In the genomic region with DNA sequence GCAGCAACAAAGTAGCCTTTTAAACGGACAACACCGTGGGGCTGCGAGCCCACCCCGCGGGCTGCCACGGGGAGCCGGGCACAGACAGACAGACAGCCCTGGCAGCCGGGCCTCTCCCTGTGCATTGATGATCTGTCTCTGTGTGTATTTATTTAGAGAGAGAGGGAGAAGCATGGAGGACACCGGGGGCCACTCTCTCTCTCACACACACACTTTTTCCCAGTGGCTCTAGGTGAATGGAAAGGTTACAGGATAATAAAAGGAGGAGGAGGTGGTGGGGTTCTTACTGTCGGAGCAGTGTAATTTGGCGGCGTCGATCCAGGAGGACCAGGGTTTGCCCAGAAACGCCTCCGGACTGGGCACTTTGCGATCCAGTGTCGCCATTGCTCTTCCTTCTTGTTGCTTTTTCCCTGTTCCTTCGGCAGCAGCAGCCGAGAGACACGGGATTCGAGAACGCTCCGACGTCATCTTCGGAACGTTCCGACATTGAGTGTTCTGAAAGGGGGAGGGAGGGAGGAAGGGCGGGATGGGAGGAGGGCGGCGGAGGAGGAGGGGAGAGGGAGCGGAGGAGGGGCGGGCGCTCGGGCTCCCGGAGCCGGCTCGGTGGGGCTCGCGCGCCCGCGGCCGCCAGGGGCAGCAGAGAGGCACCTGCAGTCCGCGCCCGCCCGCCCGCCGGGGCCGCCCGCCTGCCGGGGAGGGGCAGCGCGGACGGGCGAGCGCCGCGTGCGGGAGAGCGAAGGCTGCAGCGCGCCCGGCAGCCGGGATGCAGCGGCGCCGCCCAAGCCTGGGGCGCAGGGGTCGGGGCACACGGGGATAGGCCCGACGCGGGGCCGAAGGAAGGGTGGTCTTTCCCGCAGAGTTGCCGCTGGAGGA, we compare ENCODE assay signal across 8 cellular contexts. TPM values are rescaled to one million over a fixed set of nuclear protein-coding genes. Genes with fewer than 3 reads are reported as not detected.
DNase-seq lines count a peak whose midpoint lies in the region; ATAC-seq and TF ChIP-seq lines count a peak whose summit lies in the region.

A gene with protein sequence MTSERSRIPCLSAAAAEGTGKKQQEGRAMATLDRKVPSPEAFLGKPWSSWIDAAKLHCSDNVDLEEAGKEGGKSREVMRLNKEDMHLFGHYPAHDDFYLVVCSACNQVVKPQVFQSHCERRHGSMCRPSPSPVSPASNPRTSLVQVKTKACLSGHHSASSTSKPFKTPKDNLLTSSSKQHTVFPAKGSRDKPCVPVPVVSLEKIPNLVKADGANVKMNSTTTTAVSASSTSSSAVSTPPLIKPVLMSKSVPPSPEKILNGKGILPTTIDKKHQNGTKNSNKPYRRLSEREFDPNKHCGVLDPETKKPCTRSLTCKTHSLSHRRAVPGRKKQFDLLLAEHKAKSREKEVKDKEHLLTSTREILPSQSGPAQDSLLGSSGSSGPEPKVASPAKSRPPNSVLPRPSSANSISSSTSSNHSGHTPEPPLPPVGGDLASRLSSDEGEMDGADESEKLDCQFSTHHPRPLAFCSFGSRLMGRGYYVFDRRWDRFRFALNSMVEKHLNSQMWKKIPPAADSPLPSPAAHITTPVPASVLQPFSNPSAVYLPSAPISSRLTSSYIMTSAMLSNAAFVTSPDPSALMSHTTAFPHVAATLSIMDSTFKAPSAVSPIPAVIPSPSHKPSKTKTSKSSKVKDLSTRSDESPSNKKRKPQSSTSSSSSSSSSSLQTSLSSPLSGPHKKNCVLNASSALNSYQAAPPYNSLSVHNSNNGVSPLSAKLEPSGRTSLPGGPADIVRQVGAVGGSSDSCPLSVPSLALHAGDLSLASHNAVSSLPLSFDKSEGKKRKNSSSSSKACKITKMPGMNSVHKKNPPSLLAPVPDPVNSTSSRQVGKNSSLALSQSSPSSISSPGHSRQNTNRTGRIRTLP (minus strand): TSS at position 509 of the 873 bp plus-strand sequence. CDS start 41 bp downstream, at position 468.

- peaks cover 0 to 8% of the 10 kb centered on the region in 2 donors for H3K36me3 Mint-ChIP-seq in activated naive CD4-positive, alpha-beta T cell treated with anti-CD3 and anti-CD28 coated beads, Interleukin-2, amount 50 U/mL, for 72 hours
- H3K36me3 Mint-ChIP-seq in glutamatergic neuron (ENCODE audit: unreplicated experiment), result no peaks in the 10 kb centered on the region

- CTCF ChIA-PET in HEK293T (lab: Yijun Ruan, JAX), result interaction anchor here (0.6 to 0.7 kb wide), 2 partner anchors 10 to 11 kb away, joined by 4 read pairs; no protein-coding TSS in a partner anchor

- H2AFZ ChIP-seq in DND-41 (ENCODE audit: low read depth, low read length), result peak within 1 kb of the TSS; percentile 94

- peak; percentile 69 for TF ChIP-seq CTCF in DND-41 (IDR thresholded peaks at IDR 0.05; ENCODE audit: borderline replicate concordance, extremely low read depth, low read length, poor library complexity, severe bottlenecking)
- TF ChIP-seq CTCF in glutamatergic neuron (IDR thresholded peaks at IDR 0.05; ENCODE audit: partially characterized antibody, unreplicated experiment), result peak; percentile 26
- peak in 2 of 3 donors; percentile 2 to 26 for TF ChIP-seq CTCF in omental fat pad (IDR thresholded peaks at IDR 0.05)
- peak; percentile 75 to 85 for TF ChIP-seq CTCF in suprapubic skin (IDR thresholded peaks at IDR 0.05)

- H3K4me1 Mint-ChIP-seq in glutamatergic neuron (ENCODE audit: low read depth, unreplicated experiment), result peaks cover 32% of the 10 kb centered on the region

- H3K4me1 ChIP-seq in DND-41 (ENCODE audit: insufficient read depth, low read length), result peaks cover 19% of the 10 kb centered on the region
- peaks cover 32% of the 10 kb centered on the region for H3K4me1 ChIP-seq in suprapubic skin

- H3K27me3 ChIP-seq in DND-41 (ENCODE audit: insufficient read depth, low read length, poor library complexity) (peaks cover 34% of the 10 kb centered on the region), suprapubic skin (no peaks in the 10 kb centered on the region)

- H4K20me1 ChIP-seq in DND-41 (ENCODE audit: insufficient read depth, low read length), result no peaks in the 10 kb centered on the region

- ATAC-seq in DND-41 (ENCODE audit: insufficient read depth, low read depth) (peak; percentile 91), omental fat pad (ENCODE audit: low FRiP score) (peak; percentile 99)
- ATAC-seq in activated naive CD4-positive, alpha-beta T cell treated with anti-CD3 and anti-CD28 coated beads, Interleukin-2, amount 50 U/mL, for 72 hours, result peak; percentile 80 to 84

- under 1% methylated on average over 17 of the region's 77 CpGs for WGBS in suprapubic skin

- TF ChIP-seq EP300 in suprapubic skin (IDR thresholded peaks at IDR 0.05), result no peak

- POLR2A ChIA-PET in HEK293T (lab: Yijun Ruan, JAX), result no interaction called here

- H3K4me3 ChIP-seq in DND-41 (ENCODE audit: low read depth in 1 of 2, low read length in 2 of 2) (peak within 1 kb of the TSS; percentile 63 to 96), suprapubic skin (peak within 1 kb of the TSS; percentile 58)

- no peaks in the 10 kb centered on the region for H3K36me3 ChIP-seq in DND-41 (ENCODE audit: insufficient read depth, low read length)
- H3K36me3 ChIP-seq in suprapubic skin, result no peaks in the 10 kb centered on the region

- TF ChIP-seq POLR2A in suprapubic skin (IDR thresholded peaks at IDR 0.05), result peak in 1 of 2 donors; percentile 40

- peak within 1 kb of the TSS; percentile 95 for H3K4me3 Mint-ChIP-seq in glutamatergic neuron (ENCODE audit: unreplicated experiment)

- H3K9me3 ChIP-seq in DND-41 (ENCODE audit: insufficient read depth, low read length, severe bottlenecking), result no peaks in the 10 kb centered on the region
- H3K9me3 ChIP-seq in suprapubic skin, result no peaks in the 10 kb centered on the region

- H3K79me2 ChIP-seq in DND-41 (ENCODE audit: insufficient read depth, low read length), result no peaks in the 10 kb centered on the region

- H3K4me2 ChIP-seq in DND-41 (ENCODE audit: insufficient read depth, low read length), result peak within 1 kb of the TSS; percentile 89

- H3K9ac ChIP-seq in DND-41 (ENCODE audit: low read depth, low read length), result peak within 1 kb of the TSS; percentile 74

- H3K9me3 Mint-ChIP-seq in activated naive CD4-positive, alpha-beta T cell treated with anti-CD3 and anti-CD28 coated beads, Interleukin-2, amount 50 U/mL, for 72 hours, result no peaks in the 10 kb centered on the region
- H3K9me3 Mint-ChIP-seq in glutamatergic neuron (ENCODE audit: unreplicated experiment), result peaks cover 6% of the 10 kb centered on the region

- H3K27ac ChIP-seq in DND-41 (ENCODE audit: low read length) (peak within 1 kb of the TSS; percentile 87), suprapubic skin (peak within 1 kb of the TSS; percentile 88)

- DNase-seq in DND-41, result peak; percentile 92
- DNase-seq in HEK293T (ENCODE audit: extremely low spot score), result peak; percentile 92
- DNase-seq in NCI-H1105 treated with DMSO at 0.1 percent for 48 hours (lab: John Stamatoyannopoulos, UW), result peak; percentile 89
- DNase-seq in SKM-1 (lab: John Stamatoyannopoulos, UW; ENCODE audit: unreplicated experiment), result peak; percentile 75
- peak; percentile 85 to 91 for DNase-seq in activated naive CD4-positive, alpha-beta T cell treated with anti-CD3 and anti-CD28 coated beads, Interleukin-2, amount 50 U/mL, for 72 hours (ENCODE audit: low spot score in 2 of 2)
- DNase-seq in glutamatergic neuron, result peak; percentile 96
- peak; percentile 80 for DNase-seq in omental fat pad (ENCODE audit: low spot score)
- peak; percentile 96 to 97 for DNase-seq in suprapubic skin (ENCODE audit: low spot score in 2 of 2)

- H3K27me3 Mint-ChIP-seq in glutamatergic neuron (ENCODE audit: unreplicated experiment), result peaks cover 9% of the 10 kb centered on the region

- peak within 1 kb of the TSS; percentile 88 to 96 for H3K27ac Mint-ChIP-seq in activated naive CD4-positive, alpha-beta T cell treated with anti-CD3 and anti-CD28 coated beads, Interleukin-2, amount 50 U/mL, for 72 hours
- H3K27ac Mint-ChIP-seq in glutamatergic neuron (ENCODE audit: unreplicated experiment), result peak within 1 kb of the TSS; percentile 99

TF ChIP-seq in HEK293T, 16 proteins besides CTCF, POLR2A, EP300 and RAD21:
- TF ChIP-seq PKNOX1 (IDR thresholded peaks at IDR 0.05) (peak; percentile 33; the same call in 1 of the 2 replicates), ARNT (IDR thresholded peaks at IDR 0.05) (0 out of 2 replicates have a peak, but pooled peaks have one; percentile 25), FOXM1 (IDR thresholded peaks at IDR 0.05; ENCODE audit: borderline replicate concordance) (peak; percentile 73; the same call in 1 of the 2 replicates), FOXK2 (IDR thresholded peaks at IDR 0.05) (0 out of 2 replicates have a peak, but pooled peaks have one; percentile 22), L3MBTL2 (conservative IDR thresholded peaks at IDR 0.05) (no peak), NFRKB (IDR thresholded peaks at IDR 0.05) (peak; percentile 38; the same call in 1 of the 2 replicates), TARDBP (IDR thresholded peaks at IDR 0.05) (no peak)

RNA-seq across cellular contexts. Expression of the gene that starts here (rescaled TPM):
- total RNA-seq in activated naive CD4-positive, alpha-beta T cell treated with anti-CD3 and anti-CD28 coated beads, Interleukin-2, amount 50 U/mL, for 72 hours, result 10 to 100 TPM in 1 of 2 donors, 1 to 10 TPM in 1; 7.3 to 10.8 TPM
- total RNA-seq in glutamatergic neuron (ENCODE audit: unreplicated experiment), result 20.6 TPM
- 10 to 100 TPM; 10.6 to 19.5 (median 12.2) TPM for total RNA-seq in omental fat pad
- 10 to 100 TPM; 14.8 to 35.6 (median 17.3) TPM for total RNA-seq in suprapubic skin

Comparison
In these comparisons a context has a peak if more than half of its experiments do, and no peak if none do; other contexts are left out.
1. Peak in every context shown above with its lines: DNase-seq, ATAC-seq, H3K4me3 ChIP-seq and H3K27ac ChIP-seq.
2. CTCF ChIP-seq: peak in every context shown above with its lines; median percentile 80 in suprapubic skin; 69 in DND-41; 26 in glutamatergic neuron; 14 in omental fat pad.